In the genomic region with DNA sequence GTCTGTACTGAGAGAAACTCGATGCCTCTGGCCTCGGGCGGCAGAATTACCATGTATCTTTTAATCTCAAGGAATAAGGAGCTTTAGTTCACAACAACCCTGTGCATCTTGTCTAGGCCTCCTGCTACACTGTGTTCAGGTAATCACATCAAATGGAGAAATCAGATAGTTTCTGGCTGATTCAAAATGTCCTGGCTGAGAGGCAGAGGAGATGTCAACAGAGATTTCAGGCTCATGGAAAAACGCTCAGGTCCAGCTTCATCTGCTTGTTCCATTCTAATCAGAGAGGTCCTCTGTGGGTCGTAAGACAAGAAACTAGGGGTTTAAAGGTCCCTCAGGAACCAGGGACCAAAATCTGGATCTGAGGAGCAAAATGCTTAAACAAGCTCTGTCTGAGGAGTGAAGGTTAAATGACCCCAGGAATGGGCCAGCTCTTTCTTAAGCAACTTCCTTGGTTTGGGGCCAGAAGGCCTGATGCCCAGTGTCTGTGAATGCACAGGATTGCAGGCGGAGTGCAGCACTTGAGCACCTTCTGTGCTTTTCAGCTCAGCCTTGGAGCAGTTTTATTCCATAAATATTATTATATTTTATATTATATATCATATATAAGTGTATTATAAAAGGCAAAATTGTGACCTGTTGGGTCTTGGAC, we compare ENCODE assay signal across 11 cellular contexts.
DNase-seq lines count a peak whose midpoint lies in the region; ATAC-seq, FAIRE-seq and TF ChIP-seq lines count a peak whose summit lies in the region.
"Had no signal": no experiment of that assay in that cellular context is flagged by ENCODE, and none has a peak within 500 bp of the region (broad histone marks: within the 10 kb centered on the region; RNA-seq: fewer than 3 reads in every experiment).

No MANE protein-coding gene starts in this region.

- no peaks in the 10 kb centered on the region for H3K36me3 ChIP-seq in PC-3 (ENCODE audit: low read depth, low read length)

- no peak for DNase-seq in A549 (ENCODE audit: low read depth in 1 of 2, low spot score in 1 of 2)
- DNase-seq in PC-3, result peak; percentile 52
- DNase-seq in fibroblast of peridontal ligament (ENCODE audit: extremely low read depth), result peak; percentile 67
- no peak for DNase-seq in DMS 273 treated with DMSO at 0.1 percent for 48 hours (lab: John Stamatoyannopoulos, UW)
- DNase-seq in NCI-H1417 (lab: John Stamatoyannopoulos, UW), result no peak
- DNase-seq in occipital lobe (lab: John Stamatoyannopoulos, UW), result no peak
- no peak for DNase-seq in frontal cortex (ENCODE audit: low spot score in 2 of 2)
- DNase-seq: GDM1 had no signal

- H3K9me3 ChIP-seq in A549 (no peaks in the 10 kb centered on the region), PC-3 (ENCODE audit: low read length) (no peaks in the 10 kb centered on the region)

- H3K27ac Mint-ChIP-seq in nephron, result peak overlapping the region in 2 of 3 experiments; percentile 65 to 88

- 38% methylated on average over 6 of the region's 6 CpGs for WGBS in A549 (ENCODE audit: missing lambda C conversion rate)

- no peaks in the 10 kb centered on the region for H3K79me2 ChIP-seq in PC-3 (ENCODE audit: low read length)

- H3K4me1 Mint-ChIP-seq in nephron, result peaks cover 57% of the 10 kb centered on the region

- peaks cover 3% of the 10 kb centered on the region for H3K27me3 Mint-ChIP-seq in nephron (ENCODE audit: low read depth)

- no peaks in the 10 kb centered on the region for H3K27me3 ChIP-seq in PC-3 (ENCODE audit: low read length)

- H3K4me2 ChIP-seq in A549 (no peak overlapping the region), PC-3 (ENCODE audit: low read length) (no peak overlapping the region)

- no TSS peak for BruUV-seq in PC-3 (replicated peaks; lab: Mats Ljungman, UMichigan)

- H3K4me3 ChIP-seq in A549, result no peak overlapping the region
- H3K4me3 ChIP-seq in PC-3 (ENCODE audit: low read length), result no peak overlapping the region

- TF ChIP-seq CTCF in A549 (IDR thresholded peaks at IDR 0.05), result no peak
- TF ChIP-seq CTCF in PC-3 (conservative IDR thresholded peaks at IDR 0.05; ENCODE audit: low read depth, low read length), result no peak
- no peak for TF ChIP-seq CTCF in nephron (IDR thresholded peaks at IDR 0.05; ENCODE audit: unreplicated experiment in 3 of 3)

- no peaks in the 10 kb centered on the region for H3K9me2 ChIP-seq in PC-3 (replicated peaks; ENCODE audit: low read length)

- POLR2A ChIA-PET in A549 (lab: Yijun Ruan, JAX), result no interaction called here
- POLR2A ChIA-PET in PC-3 (lab: Charles Lee; ENCODE audit: unreplicated experiment), result no interaction called here

- no peak for TF ChIP-seq POLR2A in A549 (IDR thresholded peaks at IDR 0.05; ENCODE audit: low read length)

- ATAC-seq in A549 (no peak), PC-3 (no peak)

- FAIRE-seq in A549 (lab: Jason Lieb, UNC) (no peak), frontal cortex (lab: Jason Lieb, UNC) (no peak)
- FAIRE-seq: A204.1, RCC 7860 had no signal

- CTCF ChIA-PET in A549 (lab: Yijun Ruan, JAX), result no interaction called here
- CTCF ChIA-PET in PC-3 (lab: Charles Lee), result no interaction called here

- H3K36me3 Mint-ChIP-seq in nephron (ENCODE audit: low read depth), result no peaks in the 10 kb centered on the region

- H3F3A ChIP-seq in PC-3 (ENCODE audit: low read length, unreplicated experiment), result no peaks in the 10 kb centered on the region

- TF ChIP-seq RAD21 in A549 (conservative IDR thresholded peaks at IDR 0.05 in 1 of 2, IDR thresholded peaks at IDR 0.05 in 1 of 2), result no peak

- intact Hi-C loops in PC-3 (cut with micrococcal nuclease), result no loop called here

- no peaks in the 10 kb centered on the region for H3K9me3 Mint-ChIP-seq in nephron

- H2AFZ ChIP-seq in PC-3 (ENCODE audit: low read length), result no peak overlapping the region

- H3K4me3 Mint-ChIP-seq in nephron, result no peak overlapping the region

- TF ChIP-seq EP300 in A549 (IDR thresholded peaks at IDR 0.05), result no peak

- H3K4me1 ChIP-seq in A549 (peaks cover 35% of the 10 kb centered on the region), PC-3 (ENCODE audit: insufficient read depth, low read length) (peaks cover 53% of the 10 kb centered on the region)

- no peak overlapping the region for H3K9ac ChIP-seq in PC-3 (ENCODE audit: low read length)

- H3K27ac ChIP-seq in A549 (peak overlapping the region; percentile 23 to 57; a peak in 4 of 6 replicates), PC-3 (ENCODE audit: low read length) (no peak overlapping the region)

- no peaks in the 10 kb centered on the region for H4K20me1 ChIP-seq in PC-3 (ENCODE audit: low read length)

TF ChIP-seq in A549, 52 proteins besides CTCF, POLR2A, EP300 and RAD21:
- TF ChIP-seq CBX8 (IDR thresholded peaks at IDR 0.05), result no peak
- TF ChIP-seq TFCP2L1 (CRISPR knock-in tag; IDR thresholded peaks at IDR 0.05), result no peak
- no peak for TF ChIP-seq EHF (CRISPR knock-in tag; IDR thresholded peaks at IDR 0.05)
- TF ChIP-seq ZFP36 (IDR thresholded peaks at IDR 0.05; ENCODE audit: borderline replicate concordance, partially characterized antibody), result no peak
- TF ChIP-seq MAZ (IDR thresholded peaks at IDR 0.05; ENCODE audit: borderline replicate concordance, low read depth, low read length), result no peak
- no peak for TF ChIP-seq HOXB13 (CRISPR knock-in tag; IDR thresholded peaks at IDR 0.05; ENCODE audit: low read depth)
- TF ChIP-seq, protein P1, sequence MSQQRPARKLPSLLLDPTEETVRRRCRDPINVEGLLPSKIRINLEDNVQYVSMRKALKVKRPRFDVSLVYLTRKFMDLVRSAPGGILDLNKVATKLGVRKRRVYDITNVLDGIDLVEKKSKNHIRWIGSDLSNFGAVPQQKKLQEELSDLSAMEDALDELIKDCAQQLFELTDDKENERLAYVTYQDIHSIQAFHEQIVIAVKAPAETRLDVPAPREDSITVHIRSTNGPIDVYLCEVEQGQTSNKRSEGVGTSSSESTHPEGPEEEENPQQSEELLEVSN (IDR thresholded peaks at IDR 0.05; ENCODE audit: borderline replicate concordance, low read depth), result no peak
- TF ChIP-seq, protein P2, sequence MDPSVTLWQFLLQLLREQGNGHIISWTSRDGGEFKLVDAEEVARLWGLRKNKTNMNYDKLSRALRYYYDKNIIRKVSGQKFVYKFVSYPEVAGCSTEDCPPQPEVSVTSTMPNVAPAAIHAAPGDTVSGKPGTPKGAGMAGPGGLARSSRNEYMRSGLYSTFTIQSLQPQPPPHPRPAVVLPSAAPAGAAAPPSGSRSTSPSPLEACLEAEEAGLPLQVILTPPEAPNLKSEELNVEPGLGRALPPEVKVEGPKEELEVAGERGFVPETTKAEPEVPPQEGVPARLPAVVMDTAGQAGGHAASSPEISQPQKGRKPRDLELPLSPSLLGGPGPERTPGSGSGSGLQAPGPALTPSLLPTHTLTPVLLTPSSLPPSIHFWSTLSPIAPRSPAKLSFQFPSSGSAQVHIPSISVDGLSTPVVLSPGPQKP (IDR thresholded peaks at IDR 0.05; ENCODE audit: low read depth, low read length), result no peak
- TF ChIP-seq MYC (IDR thresholded peaks at IDR 0.05; ENCODE audit: borderline replicate concordance, low read length), result no peak
- no peak for TF ChIP-seq KDM5A (IDR thresholded peaks at IDR 0.05)
- TF ChIP-seq NR3C1 (IDR thresholded peaks at IDR 0.05), result no peak
- TF ChIP-seq, protein P3, sequence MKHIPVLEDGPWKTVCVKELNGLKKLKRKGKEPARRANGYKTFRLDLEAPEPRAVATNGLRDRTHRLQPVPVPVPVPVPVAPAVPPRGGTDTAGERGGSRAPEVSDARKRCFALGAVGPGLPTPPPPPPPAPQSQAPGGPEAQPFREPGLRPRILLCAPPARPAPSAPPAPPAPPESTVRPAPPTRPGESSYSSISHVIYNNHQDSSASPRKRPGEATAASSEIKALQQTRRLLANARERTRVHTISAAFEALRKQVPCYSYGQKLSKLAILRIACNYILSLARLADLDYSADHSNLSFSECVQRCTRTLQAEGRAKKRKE (CRISPR knock-in tag; IDR thresholded peaks at IDR 0.05; ENCODE audit: low read depth), result no peak
- TF ChIP-seq KDM1A (IDR thresholded peaks at IDR 0.05; ENCODE audit: low read depth), result no peak
- no peak for TF ChIP-seq ESRRA (IDR thresholded peaks at IDR 0.05; ENCODE audit: borderline replicate concordance, low read length)
- TF ChIP-seq HOXA7 (CRISPR knock-in tag; IDR thresholded peaks at IDR 0.05), result no peak
- no peak for TF ChIP-seq BHLHE40 (IDR thresholded peaks at IDR 0.05; ENCODE audit: low read depth, low read length)

Comparison
In these comparisons a context has a peak if more than half of its experiments do, and no peak if none do; other contexts are left out.
1. DNase-seq: peak in PC-3 (single experiment) and fibroblast of peridontal ligament (single experiment); none in A549 (0 of 2), DMS 273 treated with DMSO at 0.1 percent for 48 hours (single experiment), NCI-H1417 (0 of 3), occipital lobe (single experiment) and frontal cortex (0 of 2).